In genomic region chr10:69048103-69048502, GRCh38 we compare ENCODE assay signal across 3 cellular contexts.
TF ChIP-seq lines count a peak whose summit lies in the region.

No MANE protein-coding gene starts in this region.

TF ChIP-seq in liver, 16 proteins besides CTCF, POLR2A, EP300 and RAD21:
- TF ChIP-seq NR2F2 (IDR thresholded peaks at IDR 0.05) = no peak
- no peak for TF ChIP-seq FOXA1 (IDR thresholded peaks at IDR 0.05)
- no peak for TF ChIP-seq YY1 (IDR thresholded peaks at IDR 0.05)
- TF ChIP-seq MAX (IDR thresholded peaks at IDR 0.05) = no peak
- no peak for TF ChIP-seq TAF1 (conservative IDR thresholded peaks at IDR 0.05)
- no peak for TF ChIP-seq RXRA (IDR thresholded peaks at IDR 0.05)
- no peak for TF ChIP-seq EGR1 (IDR thresholded peaks at IDR 0.05; ENCODE audit: low read depth in 2 of 2)
- no peak for TF ChIP-seq GABPA (IDR thresholded peaks at IDR 0.05 in 1 of 2, conservative IDR thresholded peaks at IDR 0.05 in 1 of 2)
- TF ChIP-seq HNF4G (IDR thresholded peaks at IDR 0.05) = no peak
- no peak for TF ChIP-seq REST (IDR thresholded peaks at IDR 0.05)

TF ChIP-seq in HepG2, 621 proteins besides CTCF, POLR2A, EP300 and RAD21:
- no peak for TF ChIP-seq ZNF607 (CRISPR knock-in tag; IDR thresholded peaks at IDR 0.05; ENCODE audit: borderline replicate concordance)
- no peak for TF ChIP-seq SIN3B (IDR thresholded peaks at IDR 0.05; ENCODE audit: low read length)
- no peak for TF ChIP-seq ZNF841 (CRISPR knock-in tag; IDR thresholded peaks at IDR 0.05; ENCODE audit: borderline replicate concordance)
- TF ChIP-seq PBX2 (CRISPR knock-in tag; IDR thresholded peaks at IDR 0.05) = no peak

TF ChIP-seq in K562, 482 proteins besides CTCF, POLR2A, EP300 and RAD21:
- TF ChIP-seq NCOA4 (IDR thresholded peaks at IDR 0.05; ENCODE audit: partially characterized antibody) (no peak), ZNF12 (CRISPR knock-in tag; IDR thresholded peaks at IDR 0.05) (no peak), HMGN3 (IDR thresholded peaks at IDR 0.05; ENCODE audit: borderline replicate concordance, extremely low read depth, insufficient read length, low read depth, low read length) (no peak), PBX2 (CRISPR knock-in tag; IDR thresholded peaks at IDR 0.05; ENCODE audit: low read depth) (no peak), PBX2 (tag; conservative IDR thresholded peaks at IDR 0.05; ENCODE audit: low read depth) (0 out of 2 replicates have a peak, but pooled peaks have one; percentile 34), TFAM (CRISPR knock-in tag; conservative IDR thresholded peaks at IDR 0.05) (no peak), L3MBTL2 (IDR thresholded peaks at IDR 0.05) (peak; percentile 42; the same call in 1 of the 2 replicates), MXI1 (IDR thresholded peaks at IDR 0.05; ENCODE audit: low read depth, low read length) (no peak), NFXL1 (CRISPR knock-in tag; IDR thresholded peaks at IDR 0.05) (no peak), ELF2 (CRISPR knock-in tag; IDR thresholded peaks at IDR 0.05) (0 out of 2 replicates have a peak, but pooled peaks have one; percentile 20), ARID2 (IDR thresholded peaks at IDR 0.05) (no peak), POLR2G (IDR thresholded peaks at IDR 0.05; ENCODE audit: low read depth, low read length) (no peak), PKNOX1 (IDR thresholded peaks at IDR 0.05) (peak; percentile 73), CREM (IDR thresholded peaks at IDR 0.05; ENCODE audit: low read depth) (peak; percentile 34; the same call in 1 of the 2 replicates), GABPB2 (CRISPR knock-in tag; conservative IDR thresholded peaks at IDR 0.05) (no peak), PHF8 (IDR thresholded peaks at IDR 0.05; ENCODE audit: borderline replicate concordance, low read length) (no peak), ZNF280B (CRISPR knock-in tag; IDR thresholded peaks at IDR 0.05) (no peak), FOXK2 (conservative IDR thresholded peaks at IDR 0.05 in 1 of 2, IDR thresholded peaks at IDR 0.05 in 1 of 2; ENCODE audit: low read depth in 2 of 2) (peak; percentile 74 to 79), NRF1 (conservative IDR thresholded peaks at IDR 0.05 in 1 of 2, IDR thresholded peaks at IDR 0.05 in 1 of 2) (peak; percentile 34 to 42; a peak in 2 of 4 replicates)
- TF ChIP-seq, protein P1, sequence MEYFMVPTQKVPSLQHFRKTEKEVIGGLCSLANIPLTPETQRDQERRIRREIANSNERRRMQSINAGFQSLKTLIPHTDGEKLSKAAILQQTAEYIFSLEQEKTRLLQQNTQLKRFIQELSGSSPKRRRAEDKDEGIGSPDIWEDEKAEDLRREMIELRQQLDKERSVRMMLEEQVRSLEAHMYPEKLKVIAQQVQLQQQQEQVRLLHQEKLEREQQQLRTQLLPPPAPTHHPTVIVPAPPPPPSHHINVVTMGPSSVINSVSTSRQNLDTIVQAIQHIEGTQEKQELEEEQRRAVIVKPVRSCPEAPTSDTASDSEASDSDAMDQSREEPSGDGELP (CRISPR knock-in tag; IDR thresholded peaks at IDR 0.05; ENCODE audit: borderline replicate concordance) = peak; percentile 46; the same call in 1 of the 2 replicates
